ENCODE assay signal across 9 cellular contexts in the genomic region with DNA sequence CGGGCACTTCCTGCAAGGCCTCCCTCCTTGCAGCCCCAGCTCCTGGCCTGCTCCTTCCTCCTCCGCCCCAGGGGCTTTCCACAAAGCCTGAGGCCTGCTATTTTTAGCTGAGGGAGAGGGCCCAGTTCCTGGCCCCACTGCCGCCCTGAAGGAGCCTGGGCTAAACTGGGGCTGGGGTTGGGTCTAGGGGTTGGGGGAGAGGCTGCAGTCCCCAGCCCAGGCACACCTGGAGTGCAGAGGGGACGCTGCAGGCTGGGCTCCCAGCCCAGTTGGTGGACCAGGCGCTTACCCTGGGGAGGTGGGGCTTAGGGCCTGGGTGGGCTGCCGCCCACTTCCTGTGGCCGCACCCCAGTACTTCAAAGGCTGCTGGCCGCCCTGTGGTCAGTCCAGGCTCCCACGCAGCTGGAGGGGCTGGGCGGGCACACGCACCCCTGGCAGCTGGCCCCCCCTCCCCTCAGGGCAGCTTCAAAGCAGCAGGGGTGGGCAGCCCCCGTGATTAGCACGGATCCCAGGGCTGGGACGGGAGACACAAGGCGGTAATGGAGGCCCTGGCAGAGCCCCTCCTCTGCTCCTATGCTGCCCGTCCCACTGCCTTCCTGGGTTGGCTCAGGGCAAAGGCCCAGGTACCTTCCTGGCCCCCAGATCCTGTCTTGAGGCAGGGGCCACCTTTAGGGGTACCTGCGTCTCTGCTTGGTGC. TPM values are rescaled to one million over a fixed set of nuclear protein-coding genes. Genes with fewer than 3 reads are reported as not detected.
DNase-seq lines count a peak whose midpoint lies in the region; ATAC-seq and TF ChIP-seq lines count a peak whose summit lies in the region.
"Had no signal": no experiment of that assay in that cellular context is flagged by ENCODE, and none has a peak within 500 bp of the region (broad histone marks: within the 10 kb centered on the region; RNA-seq: fewer than 3 reads in every experiment).

No MANE protein-coding gene starts in this region.

- no peaks in the 10 kb centered on the region for H3K9me3 Mint-ChIP-seq in type B pancreatic cell

- no peaks in the 10 kb centered on the region for H3K27me3 Mint-ChIP-seq in type B pancreatic cell

- H3K27ac ChIP-seq in HUES64 (ENCODE audit: low read depth, low read length) (peak overlapping the region; percentile 52), brain microvascular endothelial cell (no peak overlapping the region), lung (ENCODE audit: low read depth in 1 of 2, low read length in 1 of 2) (peak overlapping the region; percentile 76 to 82), thoracic aorta (peak overlapping the region; percentile 31 to 38)

- H3K27me3 ChIP-seq in HUES64 (ENCODE audit: insufficient read depth, low read length) (no peaks in the 10 kb centered on the region), brain microvascular endothelial cell (replicated peaks) (no peaks in the 10 kb centered on the region), lung (ENCODE audit: control insufficient read depth, insufficient read depth) (no peaks in the 10 kb centered on the region), thoracic aorta (replicated peaks; ENCODE audit: insufficient read depth) (peaks cover 5% of the 10 kb centered on the region)

- H3K9me3 ChIP-seq in HUES64 (ENCODE audit: insufficient read depth, low read depth, low read length) (no peaks in the 10 kb centered on the region), lung (ENCODE audit: control insufficient read depth in 2 of 2, insufficient read depth in 1 of 2, low read length in 1 of 2) (no peaks in the 10 kb centered on the region), thoracic aorta (no peaks in the 10 kb centered on the region)

- 51% methylated on average over 17 of the region's 17 CpGs for WGBS in HUES64
- 7 to 9% methylated on average over 17 of the region's 17 CpGs for WGBS in lung, 2 donors

- H3K9ac ChIP-seq in HUES64 (ENCODE audit: low read depth, low read length) = no peak overlapping the region; the same call in 1 of the 2 replicates

- H3K4me1 Mint-ChIP-seq in type B pancreatic cell (ENCODE audit: unreplicated experiment) = peaks cover 12% of the 10 kb centered on the region

- in situ Hi-C loops in brain microvascular endothelial cell (cut with HindIII; ENCODE audit: low pct_ligation_motif_present, low sequenced_read_pairs) = no loop called here

- H3K4me3 ChIP-seq in HUES64 (ENCODE audit: low read length) (no peak overlapping the region), brain microvascular endothelial cell (ENCODE audit: low read depth, low read length) (peak overlapping the region; percentile 9), lung (no peak overlapping the region), thoracic aorta (peak overlapping the region; percentile 58)

- TF ChIP-seq CTCF in brain microvascular endothelial cell (IDR thresholded peaks at IDR 0.05; ENCODE audit: low read depth, low read length, missing control alignments) (no peak), lung (IDR thresholded peaks at IDR 0.05; ENCODE audit: control extremely low read depth, extremely low read depth) (no peak), thoracic aorta (IDR thresholded peaks at IDR 0.05) (no peak), type B pancreatic cell (conservative IDR thresholded peaks at IDR 0.05) (no peak)

- ATAC-seq in lung (ENCODE audit: insufficient read depth, low FRiP score) (peak; percentile 35), thoracic aorta (ENCODE audit: insufficient number of reproducible peaks, low FRiP score, low read depth) (no peak)

- peaks cover 37% of the 10 kb centered on the region for H3K4me1 ChIP-seq in HUES64 (ENCODE audit: insufficient read depth, low read length)
- H3K4me1 ChIP-seq in lung (ENCODE audit: control insufficient read depth in 2 of 2, insufficient read depth in 2 of 2, low read length in 2 of 2) = peaks cover 7 to 32% of the 10 kb centered on the region in 2 donors
- peaks cover 22 to 37% of the 10 kb centered on the region in 2 donors for H3K4me1 ChIP-seq in thoracic aorta (ENCODE audit: control insufficient read depth in 1 of 2, low read depth in 2 of 2)

- no peak overlapping the region for H3K4me3 Mint-ChIP-seq in type B pancreatic cell

- no peak for DNase-seq in brain microvascular endothelial cell
- DNase-seq in lung (ENCODE audit: low spot score) = no peak
- DNase-seq in thoracic aorta (ENCODE audit: low spot score) = no peak
- DNase-seq in NCI-H510A (lab: John Stamatoyannopoulos, UW) = no peak
- DNase-seq in stimulated activated CD4-positive, alpha-beta T cell treated with anti-CD3 and anti-CD28 coated beads, Interleukin-4, amount 100 ng/mL, for 1 hour = no peak
- DNase-seq in type B pancreatic cell (ENCODE audit: extremely low spot score, unreplicated experiment) = no peak
- DNase-seq: NCI-H510A treated with DMSO at 0.1 percent for 48 hours, nucleus accumbens had no signal

- no peaks in the 10 kb centered on the region for H3K36me3 ChIP-seq in HUES64 (ENCODE audit: insufficient read depth, low read length)
- no peaks in the 10 kb centered on the region for H3K36me3 ChIP-seq in brain microvascular endothelial cell (replicated peaks)
- no peaks in the 10 kb centered on the region for H3K36me3 ChIP-seq in lung (ENCODE audit: control insufficient read depth in 2 of 2, insufficient read depth in 2 of 2, low read length in 2 of 2)
- no peaks in the 10 kb centered on the region for H3K36me3 ChIP-seq in thoracic aorta

- no peak overlapping the region for H3K27ac Mint-ChIP-seq in type B pancreatic cell

- H3K36me3 Mint-ChIP-seq in type B pancreatic cell = no peaks in the 10 kb centered on the region

RNA-seq across cellular contexts. Expression of a gene that starts 7.1 kb away (rescaled TPM):
- not detected for polyA plus RNA-seq in HUES64 (2013, experiment 1 of 2)
- not detected for polyA plus RNA-seq in HUES64 (2013, experiment 2 of 2)
- total RNA-seq in lung (not detected), thoracic aorta (not detected), type B pancreatic cell (ENCODE audit: low replicate concordance) (not detected in 2 replicates)
- polyA plus RNA-seq in lung = 1 to 10 TPM in 1 of 2 donors, under 1 TPM in 1; 0.89 to 1.5 TPM

RNA-seq across cellular contexts. Expression of a gene that starts 10.9 kb away (rescaled TPM):
- 68.5 TPM for polyA plus RNA-seq in HUES64 (2013, experiment 1 of 2)
- 63.7 TPM for polyA plus RNA-seq in HUES64 (2013, experiment 2 of 2)
- total RNA-seq in lung (10 to 100 TPM; 66.2 to 92.4 TPM), thoracic aorta (100 to 1,000 TPM; 106 to 159 TPM), type B pancreatic cell (ENCODE audit: low replicate concordance) (76.5 and 96.3 TPM in 2 replicates)
- 100 to 1,000 TPM in 1 of 2 donors, 10 to 100 TPM in 1; 66.2 to 130 TPM for polyA plus RNA-seq in lung

RNA-seq across cellular contexts. Expression of a gene that starts 23.2 kb away (rescaled TPM):
- polyA plus RNA-seq in HUES64 (2013, experiment 1 of 2) = 5.9 TPM
- 8.4 TPM for polyA plus RNA-seq in HUES64 (2013, experiment 2 of 2)
- total RNA-seq in lung = 10 to 100 TPM; 10.8 to 15.3 TPM
- polyA plus RNA-seq in lung = 1 to 10 TPM; 3.4 to 4.4 TPM
- total RNA-seq in thoracic aorta = 1 to 10 TPM; 9.3 to 9.9 TPM
- total RNA-seq in type B pancreatic cell (ENCODE audit: low replicate concordance) = 9.8 and 13.6 TPM in 2 replicates

RNA-seq across cellular contexts. Expression of a gene that starts 40.7 kb away (rescaled TPM):
- 19.1 TPM for polyA plus RNA-seq in HUES64 (2013, experiment 1 of 2)
- 19.7 TPM for polyA plus RNA-seq in HUES64 (2013, experiment 2 of 2)
- total RNA-seq in lung = 10 to 100 TPM; 25.1 to 64.5 TPM
- 10 to 100 TPM; 26.5 to 48.2 TPM for polyA plus RNA-seq in lung
- 10 to 100 TPM; 48.5 to 61.2 TPM for total RNA-seq in thoracic aorta
- 44.1 and 51.9 TPM in 2 replicates for total RNA-seq in type B pancreatic cell (ENCODE audit: low replicate concordance)

Comparison
In these comparisons a context has a peak if more than half of its experiments do, and no peak if none do; other contexts are left out.
1. H3K4me3 ChIP-seq: peak in brain microvascular endothelial cell (single experiment) and thoracic aorta (single experiment); none in HUES64 (single experiment) and lung (single experiment).